8 cellular contexts compared by ENCODE assay signal in the genomic region with DNA sequence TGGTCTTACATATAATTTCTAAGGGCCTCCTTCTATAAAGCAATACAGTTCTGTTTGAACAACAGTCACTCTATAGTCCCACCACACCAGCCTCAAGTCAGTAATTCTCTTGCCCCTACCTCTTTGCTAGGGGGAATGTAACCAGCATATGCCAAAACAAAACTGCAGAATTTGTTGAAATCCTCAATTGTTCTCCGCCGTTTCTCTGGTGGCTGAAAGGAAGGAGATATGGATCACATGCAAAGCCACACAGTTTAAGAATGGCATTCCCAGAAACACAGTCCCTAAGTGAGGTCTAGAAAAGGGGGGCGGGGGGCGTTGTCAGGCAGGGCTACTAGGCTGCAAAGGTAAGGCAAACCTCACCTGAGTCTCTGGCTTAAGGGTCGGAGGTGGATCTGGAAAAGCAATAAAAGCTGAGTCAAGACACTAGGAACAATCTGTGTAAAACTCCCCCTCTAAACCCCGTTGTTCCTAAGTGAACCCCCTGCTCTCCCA. TPM values are rescaled to one million over a fixed set of nuclear protein-coding genes. Genes with fewer than 3 reads are reported as not detected.
DNase-seq lines count a peak whose midpoint lies in the region; ATAC-seq and TF ChIP-seq lines count a peak whose summit lies in the region.

No MANE protein-coding gene starts in this region.

- H3K9me3 ChIP-seq in iPS-15b (ENCODE audit: control insufficient read depth, insufficient read depth, low read length) = no peaks in the 10 kb centered on the region

- intact Hi-C loops in activated T-helper 2 cell treated with anti-CD3 and anti-CD28 coated beads, Interferon-gamma antibody, Interleukin-2, Interleukin-4, amounts not matched to agents 10 μg/mL and 5 μg/mL and 100 μg/mL, durations not matched to agents 14 hours and 24 hours and 36 hours (cut with micrococcal nuclease) = no loop called here

- no peak overlapping the region for H3K9ac ChIP-seq in iPS-15b (ENCODE audit: low read depth, low read length)

- DNase-seq in HFFc6 (no peak), SIG-M5 (lab: John Stamatoyannopoulos, UW) (no peak), anterior cingulate cortex (lab: John Stamatoyannopoulos, UW) (no peak)
- no peak for DNase-seq in activated T-helper 2 cell treated with anti-CD3 and anti-CD28 coated beads, Interferon-gamma antibody, Interleukin-2, Interleukin-4, amounts not matched to agents 10 μg/mL and 5 μg/mL and 100 μg/mL, durations not matched to agents 14 hours and 24 hours and 36 hours (ENCODE audit: low spot score)
- no peak for DNase-seq in stimulated activated effector memory CD8-positive, alpha-beta T cell treated with anti-CD3 and anti-CD28 coated beads, Interleukin-12 subunit alpha, Interleukin-12 subunit beta, amount 100 ng/mL, for 72 hours (ENCODE audit: low spot score in 2 of 2)

- no peak for TF ChIP-seq CTCF in HFFc6 (IDR thresholded peaks at IDR 0.05)

- peaks cover 60% of the 10 kb centered on the region for H3K36me3 Mint-ChIP-seq in HFFc6 (ENCODE audit: low read depth)
- peaks cover 58% of the 10 kb centered on the region for H3K36me3 Mint-ChIP-seq in activated T-helper 2 cell treated with anti-CD3 and anti-CD28 coated beads, Interferon-gamma antibody, Interleukin-2, Interleukin-4, amounts not matched to agents 10 μg/mL and 5 μg/mL and 100 μg/mL, durations not matched to agents 14 hours and 24 hours and 36 hours (ENCODE audit: low read depth)
- peaks cover 88% of the 10 kb centered on the region for H3K36me3 Mint-ChIP-seq in stimulated activated effector memory CD8-positive, alpha-beta T cell treated with anti-CD3 and anti-CD28 coated beads, Interleukin-12 subunit alpha, Interleukin-12 subunit beta, amount 100 ng/mL, for 72 hours

- peaks cover 12% of the 10 kb centered on the region for H3K27me3 Mint-ChIP-seq in HFFc6 (ENCODE audit: insufficient read depth)
- H3K27me3 Mint-ChIP-seq in activated T-helper 2 cell treated with anti-CD3 and anti-CD28 coated beads, Interferon-gamma antibody, Interleukin-2, Interleukin-4, amounts not matched to agents 10 μg/mL and 5 μg/mL and 100 μg/mL, durations not matched to agents 14 hours and 24 hours and 36 hours (ENCODE audit: low read depth) = no peaks in the 10 kb centered on the region

- peak overlapping the region; percentile 85 for H3K27ac Mint-ChIP-seq in HFFc6
- H3K27ac Mint-ChIP-seq in activated T-helper 2 cell treated with anti-CD3 and anti-CD28 coated beads, Interferon-gamma antibody, Interleukin-2, Interleukin-4, amounts not matched to agents 10 μg/mL and 5 μg/mL and 100 μg/mL, durations not matched to agents 14 hours and 24 hours and 36 hours = peak overlapping the region; percentile 86
- H3K27ac Mint-ChIP-seq in stimulated activated effector memory CD8-positive, alpha-beta T cell treated with anti-CD3 and anti-CD28 coated beads, Interleukin-12 subunit alpha, Interleukin-12 subunit beta, amount 100 ng/mL, for 72 hours = peak overlapping the region; percentile 97

- no peak for ATAC-seq in stimulated activated effector memory CD8-positive, alpha-beta T cell treated with anti-CD3 and anti-CD28 coated beads, Interleukin-12 subunit alpha, Interleukin-12 subunit beta, amount 100 ng/mL, for 72 hours
- ATAC-seq in GM21717 (IDR thresholded peaks at IDR 0.05; ENCODE audit: unreplicated experiment) (no peak), HG02938 (IDR thresholded peaks at IDR 0.05; ENCODE audit: unreplicated experiment) (no peak)

- peak overlapping the region; percentile 56 for H3K4me3 ChIP-seq in iPS-15b (ENCODE audit: low read depth, low read length)

- H3K4me1 ChIP-seq in iPS-15b (ENCODE audit: control insufficient read depth, insufficient read depth, low read length) = peaks cover 11% of the 10 kb centered on the region

- peaks cover 24% of the 10 kb centered on the region for H3K36me3 ChIP-seq in iPS-15b (ENCODE audit: control insufficient read depth, insufficient read depth, low read length)

- peaks cover 68% of the 10 kb centered on the region for H3K4me1 Mint-ChIP-seq in HFFc6 (ENCODE audit: low read depth)
- peaks cover 54% of the 10 kb centered on the region for H3K4me1 Mint-ChIP-seq in activated T-helper 2 cell treated with anti-CD3 and anti-CD28 coated beads, Interferon-gamma antibody, Interleukin-2, Interleukin-4, amounts not matched to agents 10 μg/mL and 5 μg/mL and 100 μg/mL, durations not matched to agents 14 hours and 24 hours and 36 hours (ENCODE audit: low read depth)
- peaks cover 79% of the 10 kb centered on the region for H3K4me1 Mint-ChIP-seq in stimulated activated effector memory CD8-positive, alpha-beta T cell treated with anti-CD3 and anti-CD28 coated beads, Interleukin-12 subunit alpha, Interleukin-12 subunit beta, amount 100 ng/mL, for 72 hours

- H3K27me3 ChIP-seq in iPS-15b (ENCODE audit: control insufficient read depth, insufficient read depth, low read length) = no peaks in the 10 kb centered on the region

- no peaks in the 10 kb centered on the region for H3K9me3 Mint-ChIP-seq in HFFc6
- H3K9me3 Mint-ChIP-seq in activated T-helper 2 cell treated with anti-CD3 and anti-CD28 coated beads, Interferon-gamma antibody, Interleukin-2, Interleukin-4, amounts not matched to agents 10 μg/mL and 5 μg/mL and 100 μg/mL, durations not matched to agents 14 hours and 24 hours and 36 hours = no peaks in the 10 kb centered on the region
- H3K9me3 Mint-ChIP-seq in stimulated activated effector memory CD8-positive, alpha-beta T cell treated with anti-CD3 and anti-CD28 coated beads, Interleukin-12 subunit alpha, Interleukin-12 subunit beta, amount 100 ng/mL, for 72 hours = no peaks in the 10 kb centered on the region

- peak overlapping the region; percentile 93 for H3K4me3 Mint-ChIP-seq in HFFc6
- peak overlapping the region; percentile 98 for H3K4me3 Mint-ChIP-seq in activated T-helper 2 cell treated with anti-CD3 and anti-CD28 coated beads, Interferon-gamma antibody, Interleukin-2, Interleukin-4, amounts not matched to agents 10 μg/mL and 5 μg/mL and 100 μg/mL, durations not matched to agents 14 hours and 24 hours and 36 hours (ENCODE audit: low read depth)
- H3K4me3 Mint-ChIP-seq in stimulated activated effector memory CD8-positive, alpha-beta T cell treated with anti-CD3 and anti-CD28 coated beads, Interleukin-12 subunit alpha, Interleukin-12 subunit beta, amount 100 ng/mL, for 72 hours = peak overlapping the region; percentile 99

RNA-seq across cellular contexts. Expression of gene PHF23, which starts 1.9 kb away (rescaled TPM):
- total RNA-seq in HFFc6 (2021; fragmentation: NEBNext Ultra II Directional; extraction: Animal tissue kit (Norgen Biotek cat#: 25700)) = 10 to 100 TPM; 57.0 to 75.0 (median 68.2) TPM
- 43.4 and 47.8 TPM in 2 replicates for total RNA-seq in activated T-helper 2 cell treated with anti-CD3 and anti-CD28 coated beads, Interferon-gamma antibody, Interleukin-2, Interleukin-4, amounts not matched to agents 10 μg/mL and 5 μg/mL and 100 μg/mL, durations not matched to agents 14 hours and 24 hours and 36 hours

RNA-seq across cellular contexts. Expression of gene DVL2, which starts 3.0 kb away (rescaled TPM):
- total RNA-seq in HFFc6 (2021; fragmentation: NEBNext Ultra II Directional; extraction: Animal tissue kit (Norgen Biotek cat#: 25700)) = 10 to 100 TPM; 24.9 to 29.1 (median 27.0) TPM
- total RNA-seq in activated T-helper 2 cell treated with anti-CD3 and anti-CD28 coated beads, Interferon-gamma antibody, Interleukin-2, Interleukin-4, amounts not matched to agents 10 μg/mL and 5 μg/mL and 100 μg/mL, durations not matched to agents 14 hours and 24 hours and 36 hours = 69.7 and 73.1 TPM in 2 replicates

RNA-seq across cellular contexts. Expression of gene GABARAP, which starts 4.9 kb away (rescaled TPM):
- 100 to 1,000 TPM; 399 to 470 (median 426) TPM for total RNA-seq in HFFc6 (2021; fragmentation: NEBNext Ultra II Directional; extraction: Animal tissue kit (Norgen Biotek cat#: 25700))
- total RNA-seq in activated T-helper 2 cell treated with anti-CD3 and anti-CD28 coated beads, Interferon-gamma antibody, Interleukin-2, Interleukin-4, amounts not matched to agents 10 μg/mL and 5 μg/mL and 100 μg/mL, durations not matched to agents 14 hours and 24 hours and 36 hours = 145 and 147 TPM in 2 replicates

RNA-seq across cellular contexts. Expression of gene CTDNEP1, which starts 14.2 kb away (rescaled TPM):
- 100 to 1,000 TPM; 127 to 168 (median 146) TPM for total RNA-seq in HFFc6 (2021; fragmentation: NEBNext Ultra II Directional; extraction: Animal tissue kit (Norgen Biotek cat#: 25700))
- 170 and 181 TPM in 2 replicates for total RNA-seq in activated T-helper 2 cell treated with anti-CD3 and anti-CD28 coated beads, Interferon-gamma antibody, Interleukin-2, Interleukin-4, amounts not matched to agents 10 μg/mL and 5 μg/mL and 100 μg/mL, durations not matched to agents 14 hours and 24 hours and 36 hours

RNA-seq across cellular contexts. Expression of gene ELP5, which starts 14.7 kb away (rescaled TPM):
- 10 to 100 TPM; 28.7 to 36.1 (median 34.0) TPM for total RNA-seq in HFFc6 (2021; fragmentation: NEBNext Ultra II Directional; extraction: Animal tissue kit (Norgen Biotek cat#: 25700))
- 64.8 and 65.3 TPM in 2 replicates for total RNA-seq in activated T-helper 2 cell treated with anti-CD3 and anti-CD28 coated beads, Interferon-gamma antibody, Interleukin-2, Interleukin-4, amounts not matched to agents 10 μg/mL and 5 μg/mL and 100 μg/mL, durations not matched to agents 14 hours and 24 hours and 36 hours
